In the genomic region with DNA sequence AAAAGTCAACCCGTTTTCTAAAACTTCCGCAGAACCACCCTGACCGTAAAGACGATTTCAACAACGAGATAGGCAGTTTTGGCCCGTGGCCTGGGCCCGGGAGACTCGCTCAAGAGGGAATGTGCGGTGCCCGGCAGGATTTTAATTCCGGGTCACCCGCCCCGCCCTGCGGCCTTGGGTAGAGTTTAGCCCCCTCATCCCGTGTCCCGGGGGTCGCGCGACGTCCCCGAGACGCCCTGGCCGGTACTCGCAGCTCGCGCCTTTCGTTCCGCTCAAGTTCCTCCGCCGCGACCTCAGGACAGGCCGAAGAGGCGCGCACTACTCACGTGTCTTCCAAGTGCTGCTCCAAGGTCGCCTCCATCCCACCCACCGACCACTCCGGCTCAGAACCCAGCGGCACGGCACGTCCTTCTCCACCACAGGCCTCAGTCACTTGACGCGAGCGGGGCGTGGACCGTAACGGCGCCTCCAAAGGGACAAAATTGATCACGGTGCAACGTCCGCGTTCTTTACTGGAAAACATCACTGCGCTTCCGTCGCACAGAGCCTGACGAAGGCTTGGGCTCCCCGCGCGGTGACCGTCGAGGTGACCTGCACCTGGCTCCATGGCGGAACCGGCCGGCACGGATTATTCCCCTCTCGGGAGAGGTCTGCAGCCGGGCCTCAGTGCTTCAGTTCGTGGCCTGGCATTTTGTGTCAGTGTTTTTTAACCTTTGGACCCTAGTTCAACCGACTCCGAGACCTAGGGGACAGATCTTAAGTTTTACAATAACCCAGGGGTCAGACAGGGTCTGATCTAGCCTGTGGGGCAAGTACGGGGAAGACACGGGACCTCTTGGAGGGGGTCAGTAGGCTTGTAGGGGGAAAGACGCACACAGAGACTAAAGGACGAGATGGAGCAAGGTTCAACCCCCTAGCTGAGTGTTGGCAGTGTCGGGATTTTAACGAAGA, we compare ENCODE assay signal across 8 cellular contexts. TPM values are rescaled to one million over a fixed set of nuclear protein-coding genes. Genes with fewer than 3 reads are reported as not detected.
DNase-seq lines count a peak whose midpoint lies in the region; ATAC-seq and TF ChIP-seq lines count a peak whose summit lies in the region.

LAMTOR5 (minus strand) TSS at position 435 of the 951 bp plus-strand sequence; CDS start at position 361, 74 bp downstream.

- no peaks in the 10 kb centered on the region for H4K20me1 ChIP-seq in DOHH2 (ENCODE audit: control insufficient read depth, insufficient read depth, low read depth, low read length)
- no peaks in the 10 kb centered on the region for H4K20me1 ChIP-seq in Karpas-422 (ENCODE audit: insufficient read depth, low read depth, low read length)
- H4K20me1 ChIP-seq in fibroblast of lung (ENCODE audit: control insufficient read depth, extremely low read depth, insufficient read depth, low read length), result no peaks in the 10 kb centered on the region

- no peaks in the 10 kb centered on the region for H3K9me3 ChIP-seq in DOHH2 (ENCODE audit: control insufficient read depth, insufficient read depth, low read length)
- H3K9me3 ChIP-seq in Karpas-422 (ENCODE audit: low read length), result no peaks in the 10 kb centered on the region
- no peaks in the 10 kb centered on the region for H3K9me3 ChIP-seq in fibroblast of lung (ENCODE audit: control insufficient read depth, insufficient read depth, low read depth, low read length)
- H3K9me3 ChIP-seq in naive thymus-derived CD4-positive, alpha-beta T cell (ENCODE audit: control insufficient read depth in 2 of 3, low read length in 3 of 3), result no peaks in the 10 kb centered on the region

- H3K9me3 Mint-ChIP-seq in activated T-helper 17 cell treated with anti-CD3 and anti-CD28 coated beads, Interleukin-2, amount 50 U/mL, for 72 hours, result no peaks in the 10 kb centered on the region
- peaks cover 0 to 4% (median 0%) of the 10 kb centered on the region in 11 donors for H3K9me3 Mint-ChIP-seq in naive thymus-derived CD4-positive, alpha-beta T cell
- no peaks in the 10 kb centered on the region for H3K9me3 Mint-ChIP-seq in stimulated activated naive B cell treated with anti-CD40 and anti-IgM and Interleukin-4, amounts not matched to agents 10 μg/mL and 1 μg/mL and 100 μg/mL, for 72 hours

- H3K27ac Mint-ChIP-seq in activated T-helper 17 cell treated with anti-CD3 and anti-CD28 coated beads, Interleukin-2, amount 50 U/mL, for 72 hours, result peak within 1 kb of the TSS; percentile 100
- H3K27ac Mint-ChIP-seq in naive thymus-derived CD4-positive, alpha-beta T cell, result peak within 1 kb of the TSS; percentile 96 to 100 (median 99)
- H3K27ac Mint-ChIP-seq in stimulated activated naive B cell treated with anti-CD40 and anti-IgM and Interleukin-4, amounts not matched to agents 10 μg/mL and 1 μg/mL and 100 μg/mL, for 72 hours, result peak within 1 kb of the TSS; percentile 99

- H3K4me1 Mint-ChIP-seq in activated T-helper 17 cell treated with anti-CD3 and anti-CD28 coated beads, Interleukin-2, amount 50 U/mL, for 72 hours, result peaks cover 7% of the 10 kb centered on the region
- peaks cover 9 to 39% (median 27%) of the 10 kb centered on the region in 7 donors for H3K4me1 Mint-ChIP-seq in naive thymus-derived CD4-positive, alpha-beta T cell
- peaks cover 14 to 30% of the 10 kb centered on the region in 2 donors for H3K4me1 Mint-ChIP-seq in stimulated activated naive B cell treated with anti-CD40 and anti-IgM and Interleukin-4, amounts not matched to agents 10 μg/mL and 1 μg/mL and 100 μg/mL, for 72 hours

- H3K9me2 ChIP-seq in DOHH2 (replicated peaks; ENCODE audit: control insufficient read depth, low read length) (no peaks in the 10 kb centered on the region), Karpas-422 (replicated peaks; ENCODE audit: insufficient read depth, low read length) (no peaks in the 10 kb centered on the region)

- H3K36me3 ChIP-seq in DOHH2 (ENCODE audit: control insufficient read depth, low read length), result peaks cover 49% of the 10 kb centered on the region
- H3K36me3 ChIP-seq in Karpas-422 (ENCODE audit: insufficient read depth, low read length), result peaks cover 29% of the 10 kb centered on the region
- peaks cover 8% of the 10 kb centered on the region for H3K36me3 ChIP-seq in fibroblast of lung (ENCODE audit: control insufficient read depth, insufficient read depth, low read length)
- peaks cover 0 to 27% (median 15%) of the 10 kb centered on the region in 3 experiments for H3K36me3 ChIP-seq in naive thymus-derived CD4-positive, alpha-beta T cell (ENCODE audit: control insufficient read depth in 2 of 3, insufficient read depth in 3 of 3, low read length in 3 of 3)

- POLR2A ChIA-PET in naive thymus-derived CD4-positive, alpha-beta T cell (lab: Charles Lee), result interaction anchor here (0.6 to 6.2 kb wide), 8 partner anchors 14 to 1009 kb away, joined by 3 to 64 read pairs (median 4); partner anchors contain the start of gene RBM15

- intact Hi-C loops in naive thymus-derived CD4-positive, alpha-beta T cell (cut with micrococcal nuclease), result loop anchor here (1.0 to 10.0 kb wide), 13 partner anchors 53 to 1193 kb away; partner anchors contain the start of genes STRIP1 (in 2 of the 2), CD53 (in 1 of the 2), KCNA3 (in 1 of the 2) and KCNC4 (in 1 of the 2)

- H3K4me3 ChIP-seq in DOHH2 (ENCODE audit: low read length) (peak within 1 kb of the TSS; percentile 94), Karpas-422 (ENCODE audit: low read length) (peak within 1 kb of the TSS; percentile 88), fibroblast of lung (replicated peaks in 1 of 4; ENCODE audit: control extremely low read depth in 1 of 4, insufficient read depth in 1 of 4, low read depth in 3 of 4, low read length in 4 of 4) (peak within 1 kb of the TSS; percentile 79 to 92 (median 84))
- peak within 1 kb of the TSS; percentile 95 for H3K4me3 ChIP-seq in naive thymus-derived CD4-positive, alpha-beta T cell (ENCODE audit: low read length)

- peaks cover 5% of the 10 kb centered on the region; the same call in 1 of the 2 replicates for H3F3A ChIP-seq in DOHH2 (ENCODE audit: control insufficient read depth, insufficient read depth)

- peaks cover 29% of the 10 kb centered on the region for H3K4me1 ChIP-seq in DOHH2 (ENCODE audit: control insufficient read depth, low read length)
- H3K4me1 ChIP-seq in Karpas-422 (ENCODE audit: low read length), result peaks cover 27% of the 10 kb centered on the region
- peaks cover 2% of the 10 kb centered on the region for H3K4me1 ChIP-seq in fibroblast of lung (ENCODE audit: control insufficient read depth, extremely low read depth, insufficient read depth, low read length)
- H3K4me1 ChIP-seq in naive thymus-derived CD4-positive, alpha-beta T cell (ENCODE audit: control insufficient read depth in 2 of 2, insufficient read depth in 2 of 2, low read length in 2 of 2), result peaks cover 19% of the 10 kb centered on the region in 2 donors

- no peak for TF ChIP-seq CTCF in DOHH2 (IDR thresholded peaks at IDR 0.05; ENCODE audit: low read depth, low read length, poor library complexity, severe bottlenecking)
- peak in 1 of 2 donors; percentile 14 for TF ChIP-seq CTCF in fibroblast of lung (conservative IDR thresholded peaks at IDR 0.05 in 1 of 2, IDR thresholded peaks at IDR 0.05 in 1 of 2; ENCODE audit: low read depth in 1 of 2, low read length in 2 of 2)

- H3K79me2 ChIP-seq in DOHH2 (ENCODE audit: control insufficient read depth, low read length) (peaks cover 49% of the 10 kb centered on the region), Karpas-422 (ENCODE audit: low read length) (peaks cover 49% of the 10 kb centered on the region), fibroblast of lung (ENCODE audit: control insufficient read depth, insufficient read depth, low read length) (peaks cover 24% of the 10 kb centered on the region)

- peak within 1 kb of the TSS; percentile 64 for H3K27ac ChIP-seq in DOHH2 (ENCODE audit: low read depth, low read length)
- peak within 1 kb of the TSS; percentile 86 for H3K27ac ChIP-seq in Karpas-422 (ENCODE audit: low read length)
- peak within 1 kb of the TSS; percentile 96 for H3K27ac ChIP-seq in fibroblast of lung (ENCODE audit: insufficient read depth, low read length)
- peak within 1 kb of the TSS; percentile 92 for H3K27ac ChIP-seq in naive thymus-derived CD4-positive, alpha-beta T cell (ENCODE audit: low read depth, low read length)

- H3K9ac ChIP-seq in Karpas-422 (ENCODE audit: low read length) (peak within 1 kb of the TSS; percentile 95), fibroblast of lung (ENCODE audit: insufficient read depth, low read length) (peak within 1 kb of the TSS; percentile 96)

- H3K27me3 Mint-ChIP-seq in activated T-helper 17 cell treated with anti-CD3 and anti-CD28 coated beads, Interleukin-2, amount 50 U/mL, for 72 hours, result no peaks in the 10 kb centered on the region
- H3K27me3 Mint-ChIP-seq in naive thymus-derived CD4-positive, alpha-beta T cell, result no peaks in the 10 kb centered on the region
- no peaks in the 10 kb centered on the region for H3K27me3 Mint-ChIP-seq in stimulated activated naive B cell treated with anti-CD40 and anti-IgM and Interleukin-4, amounts not matched to agents 10 μg/mL and 1 μg/mL and 100 μg/mL, for 72 hours

- CTCF ChIA-PET in naive thymus-derived CD4-positive, alpha-beta T cell (lab: Charles Lee), result interaction anchor here (1.5 to 2.7 kb wide), 4 partner anchors 53 to 200 kb away, joined by 5 to 14 read pairs (median 10); partner anchors contain the start of gene RBM15

- H3K4me3 Mint-ChIP-seq in activated T-helper 17 cell treated with anti-CD3 and anti-CD28 coated beads, Interleukin-2, amount 50 U/mL, for 72 hours, result peak within 1 kb of the TSS; percentile 100
- H3K4me3 Mint-ChIP-seq in naive thymus-derived CD4-positive, alpha-beta T cell, result peak within 1 kb of the TSS; percentile 88 to 100 (median 99)
- peak within 1 kb of the TSS; percentile 97 to 98 for H3K4me3 Mint-ChIP-seq in stimulated activated naive B cell treated with anti-CD40 and anti-IgM and Interleukin-4, amounts not matched to agents 10 μg/mL and 1 μg/mL and 100 μg/mL, for 72 hours

- DNase-seq in Karpas-422, result peak; percentile 98
- peak; percentile 91 for DNase-seq in RPMI8226
- peak; percentile 91 to 94 for DNase-seq in fibroblast of lung (ENCODE audit: low read depth in 2 of 2)
- peak; percentile 77 to 91 (median 89) for DNase-seq in naive thymus-derived CD4-positive, alpha-beta T cell
- DNase-seq in stimulated activated naive B cell treated with anti-CD40 and anti-IgM and Interleukin-4, amounts not matched to agents 10 μg/mL and 1 μg/mL and 100 μg/mL, for 72 hours, result peak; percentile 94

- H3K4me2 ChIP-seq in DOHH2 (ENCODE audit: low read length) (peak within 1 kb of the TSS; percentile 85), Karpas-422 (ENCODE audit: low read depth, low read length, poor library complexity, severe bottlenecking) (peak within 1 kb of the TSS; percentile 81), fibroblast of lung (ENCODE audit: extremely low read depth, insufficient read depth, low read length) (peak within 1 kb of the TSS; percentile 95)

- no peaks in the 10 kb centered on the region for H3K27me3 ChIP-seq in DOHH2 (ENCODE audit: control insufficient read depth, low read length)
- H3K27me3 ChIP-seq in Karpas-422 (ENCODE audit: low read length), result no peaks in the 10 kb centered on the region
- H3K27me3 ChIP-seq in fibroblast of lung (ENCODE audit: control insufficient read depth, insufficient read depth, low read length), result no peaks in the 10 kb centered on the region
- no peaks in the 10 kb centered on the region for H3K27me3 ChIP-seq in naive thymus-derived CD4-positive, alpha-beta T cell (ENCODE audit: control insufficient read depth in 2 of 2, insufficient read depth in 2 of 2, low read length in 2 of 2)

- H2AFZ ChIP-seq in Karpas-422 (ENCODE audit: low read length) (peak within 1 kb of the TSS; percentile 82; the same call in 1 of the 2 replicates), fibroblast of lung (ENCODE audit: low read length) (peak within 1 kb of the TSS; percentile 85)

- ATAC-seq in GM21786 (IDR thresholded peaks at IDR 0.05; ENCODE audit: unreplicated experiment), result peak; percentile 84
- peak; percentile 96 for ATAC-seq in activated T-helper 17 cell treated with anti-CD3 and anti-CD28 coated beads, Interleukin-2, amount 50 U/mL, for 72 hours (replicated peaks)
- peak; percentile 98 for ATAC-seq in naive thymus-derived CD4-positive, alpha-beta T cell
- peak; percentile 91 to 95 for ATAC-seq in stimulated activated naive B cell treated with anti-CD40 and anti-IgM and Interleukin-4, amounts not matched to agents 10 μg/mL and 1 μg/mL and 100 μg/mL, for 72 hours (replicated peaks)

- H3K36me3 Mint-ChIP-seq in activated T-helper 17 cell treated with anti-CD3 and anti-CD28 coated beads, Interleukin-2, amount 50 U/mL, for 72 hours (ENCODE audit: low read depth), result peaks cover 53% of the 10 kb centered on the region
- peaks cover 4 to 9% (median 8%) of the 10 kb centered on the region in 5 donors for H3K36me3 Mint-ChIP-seq in naive thymus-derived CD4-positive, alpha-beta T cell
- H3K36me3 Mint-ChIP-seq in stimulated activated naive B cell treated with anti-CD40 and anti-IgM and Interleukin-4, amounts not matched to agents 10 μg/mL and 1 μg/mL and 100 μg/mL, for 72 hours, result peaks cover 5 to 11% of the 10 kb centered on the region in 2 donors

RNA-seq across cellular contexts. Expression of gene LAMTOR5, which starts in this region (rescaled TPM):
- 352 and 401 TPM in 2 replicates for total RNA-seq in Karpas-422 (2014; rRNA removed; shearing (Covaris generic); ENCODE audit: low replicate concordance)
- 100 to 1,000 TPM; 150 to 172 TPM for total RNA-seq in activated T-helper 17 cell treated with anti-CD3 and anti-CD28 coated beads, Interleukin-2, amount 50 U/mL, for 72 hours
- 50.3 and 70.4 TPM in 2 replicates for total RNA-seq in fibroblast of lung
- polyA plus RNA-seq in fibroblast of lung, result 310 and 317 TPM in 2 replicates
- 315 and 353 TPM in 2 replicates for polyA plus RNA-seq in fibroblast of lung (2012)
- 93.3 and 107 TPM in 2 replicates for polyA minus RNA-seq in fibroblast of lung (ENCODE audit: low replicate concordance)
- 100 to 1,000 TPM in 1 of 5 experiments, 10 to 100 TPM in 4; 63.3 to 146 (median 69.4) TPM for total RNA-seq in naive thymus-derived CD4-positive, alpha-beta T cell
- 100 to 1,000 TPM; 226 to 238 TPM for polyA plus RNA-seq in naive thymus-derived CD4-positive, alpha-beta T cell

Comparison
In these comparisons a context has a peak if more than half of its experiments do, and no peak if none do; other contexts are left out.
1. Peak in every context shown above with its lines: DNase-seq, ATAC-seq, H3K4me3 ChIP-seq and H3K27ac ChIP-seq.